8 cellular contexts compared by ENCODE assay signal in genomic region chr6:134173936-134174789, GRCh38.
DNase-seq lines count a peak whose midpoint lies in the region; ATAC-seq lines count a peak whose summit lies in the region.

No MANE protein-coding gene starts in this region.

- peak overlapping the region; percentile 90 to 100 (median 94) for H3K27ac ChIP-seq in BLaER1 treated with 17β-estradiol and CSF1 and Interleukin-3, amounts not matched to agents 10 nM and 100 nM
- H3K27ac ChIP-seq in right cardiac atrium (ENCODE audit: low read length), result peak overlapping the region; percentile 94
- H3K27ac ChIP-seq in urinary bladder (ENCODE audit: low read depth), result peak overlapping the region; percentile 33

- intact Hi-C loops in right cardiac atrium (cut with DNase I), result loop anchor here (5.0 to 10.0 kb wide), 8 partner anchors 341 to 711 kb away; no protein-coding TSS in a partner anchor

- peak overlapping the region; percentile 89 to 100 (median 93) for H3K9ac ChIP-seq in BLaER1 treated with 17β-estradiol and CSF1 and Interleukin-3, amounts not matched to agents 10 nM and 100 nM

- H3K4me2 ChIP-seq in BLaER1 treated with 17β-estradiol and CSF1 and Interleukin-3, amounts not matched to agents 10 nM and 100 nM, result peak overlapping the region; percentile 75 to 96 (median 86)

- ATAC-seq in right cardiac atrium, result peak; percentile 20 to 35

- DNase-seq in H4 (ENCODE audit: low spot score) (peak; percentile 55), NCI-H1694 (lab: John Stamatoyannopoulos, UW) (peak; percentile 78), T-helper 2 cell (peak; percentile 65 to 83 (median 78)), anterior cingulate cortex (lab: John Stamatoyannopoulos, UW) (peak in 56 of 58 donors; percentile 9 to 91 (median 74)), right cardiac atrium (peak; percentile 81 to 94 (median 88)), pulmonary artery endothelial cell (ENCODE audit: low read depth, low spot score) (peak; percentile 73)

- WGBS in right cardiac atrium, result under 1% methylated on average over 24 of the region's 24 CpGs
- under 1% methylated on average over 24 of the region's 24 CpGs for WGBS in urinary bladder

- H3K4me3 ChIP-seq in BLaER1 treated with 17β-estradiol and CSF1 and Interleukin-3, amounts not matched to agents 10 nM and 100 nM, result peak overlapping the region; percentile 73 to 90 (median 80)
- peak overlapping the region; percentile 86 for H3K4me3 ChIP-seq in right cardiac atrium (ENCODE audit: low read length)
- H3K4me3 ChIP-seq in urinary bladder (ENCODE audit: low read depth, low read length), result peak overlapping the region; percentile 80

- peaks cover 0 to 14% (median 9%) of the 10 kb centered on the region in 11 experiments; a peak in 15 of 22 replicates for H3K27me3 ChIP-seq in BLaER1 treated with 17β-estradiol and CSF1 and Interleukin-3, amounts not matched to agents 10 nM and 100 nM
- H3K27me3 ChIP-seq in right cardiac atrium (ENCODE audit: control insufficient read depth, insufficient read depth), result no peaks in the 10 kb centered on the region

- H3K9me3 ChIP-seq in BLaER1 treated with 17β-estradiol and CSF1 and Interleukin-3, amounts not matched to agents 10 nM and 100 nM (replicated peaks in 1 of 11), result no peaks in the 10 kb centered on the region
- H3K9me3 ChIP-seq in right cardiac atrium (ENCODE audit: control insufficient read depth, low read length), result no peaks in the 10 kb centered on the region

- peaks cover 43 to 55% (median 47%) of the 10 kb centered on the region in 11 experiments for H3K36me3 ChIP-seq in BLaER1 treated with 17β-estradiol and CSF1 and Interleukin-3, amounts not matched to agents 10 nM and 100 nM
- peaks cover 1% of the 10 kb centered on the region for H3K36me3 ChIP-seq in urinary bladder (ENCODE audit: insufficient read depth)

- peaks cover 34 to 75% (median 66%) of the 10 kb centered on the region in 10 experiments for H3K4me1 ChIP-seq in BLaER1 treated with 17β-estradiol and CSF1 and Interleukin-3, amounts not matched to agents 10 nM and 100 nM
- H3K4me1 ChIP-seq in right cardiac atrium (ENCODE audit: control insufficient read depth, insufficient read depth, low read length) (peaks cover 3% of the 10 kb centered on the region), urinary bladder (ENCODE audit: insufficient read depth) (no peaks in the 10 kb centered on the region)

- peaks cover 38 to 55% (median 52%) of the 10 kb centered on the region in 11 experiments for H4K20me1 ChIP-seq in BLaER1 treated with 17β-estradiol and CSF1 and Interleukin-3, amounts not matched to agents 10 nM and 100 nM

Comparison
In these comparisons a context has a peak if more than half of its experiments do, and no peak if none do; other contexts are left out.
1. Peak in every context shown above with its lines: DNase-seq, ATAC-seq, H3K4me3 ChIP-seq and H3K27ac ChIP-seq.
2. H3K27ac ChIP-seq: peak in every context shown above with its lines; median percentile 94 in BLaER1 treated with 17β-estradiol and CSF1 and Interleukin-3, amounts not matched to agents 10 nM and 100 nM; 94 in right cardiac atrium; 33 in urinary bladder.